Comparison of ENCODE assay signal across 17 cellular contexts in genomic region chr1:29653034-29653810, GRCh38.
DNase-seq lines count a peak whose midpoint lies in the region; TF ChIP-seq lines count a peak whose summit lies in the region.
"Had no signal": no experiment of that assay in that cellular context is flagged by ENCODE, and none has a peak within 500 bp of the region (broad histone marks: within the 10 kb centered on the region; RNA-seq: fewer than 3 reads in every experiment).

No MANE protein-coding gene starts in this region.

- intact Hi-C loops in CD14-positive monocyte (cut with micrococcal nuclease), result no loop called here
- intact Hi-C loops in posterior vena cava (cut with DNase I), result no loop called here

- peaks cover 0 to 9% (median 5%) of the 10 kb centered on the region in 7 donors for H3K9me3 Mint-ChIP-seq in CD14-positive monocyte

- H3K36me3 ChIP-seq in HEK293 (ENCODE audit: control insufficient read depth in 2 of 2, insufficient read depth in 1 of 2, low read length in 2 of 2), result no peaks in the 10 kb centered on the region
- H3K36me3 ChIP-seq: neutrophil had no signal

- H3K4me1 Mint-ChIP-seq in CD14-positive monocyte, result no peaks in the 10 kb centered on the region

- no peak overlapping the region for H3K27ac ChIP-seq in HEK293 (ENCODE audit: extremely low read depth, low read depth, low read length)
- H3K27ac ChIP-seq: neutrophil, RWPE1, SK-N-MC had no signal

- CTCF ChIA-PET in HEK293 (lab: Yijun Ruan, JAX), result interaction anchor here (0.7 kb wide), 1 partner anchor 728 kb away, joined by 4 read pairs; no protein-coding TSS in a partner anchor

- H3K4me3 Mint-ChIP-seq in CD14-positive monocyte, result no peak overlapping the region

- no peaks in the 10 kb centered on the region for H3K9me3 ChIP-seq in HEK293 (ENCODE audit: control insufficient read depth, insufficient read depth, low read depth, low read length)
- H3K9me3 ChIP-seq: neutrophil had no signal

- no peak overlapping the region for H3K4me3 ChIP-seq in HEK293 (ENCODE audit: low read depth, low read length)
- H3K4me3 ChIP-seq: lung, SK-N-MC had no signal

- POLR2A ChIA-PET in HEK293 (lab: Yijun Ruan, JAX), result no interaction called here

- TF ChIP-seq CTCF in CD14-positive monocyte (IDR thresholded peaks at IDR 0.05) (no peak), HEK293 (tag by site-specific recombination; IDR thresholded peaks at IDR 0.05) (no peak), GM13977 (IDR thresholded peaks at IDR 0.05; ENCODE audit: extremely low read depth, insufficient read depth, missing control alignments) (no peak)

- in situ Hi-C loops in GM13977 (cut with MboI; ENCODE audit: low pct_unique_long_range_greater_than_20kb, low sequenced_read_pairs, unreplicated experiment), result no loop called here

- peak; percentile 37 for DNase-seq in CD14-positive monocyte (ENCODE audit: low spot score)
- DNase-seq in ecto neural progenitor cell (ENCODE audit: low spot score), result peak; percentile 41
- DNase-seq in posterior vena cava (ENCODE audit: low spot score), result peak; percentile 64
- DNase-seq in NCI-H2029 treated with DMSO at 0.1 percent for 48 hours (lab: John Stamatoyannopoulos, UW), result no peak
- no peak for DNase-seq in effector CD8-positive, alpha-beta T cell (lab: John Stamatoyannopoulos, UW)
- DNase-seq in GM13977 (ENCODE audit: low spot score), result no peak
- DNase-seq: activated naive CD4-positive, alpha-beta T cell; C1 segment of cervical spinal cord; cortex of kidney; NCI-H1092 treated with DMSO at 0.1 percent for 48 hours; NCI-H1930; NCI-H526 treated with DMSO at 0.1 percent for 48 hours had no signal

- no peaks in the 10 kb centered on the region for H3K4me1 ChIP-seq in HEK293 (ENCODE audit: control insufficient read depth, insufficient read depth, low read length)

- H3K27ac Mint-ChIP-seq in CD14-positive monocyte, result peak overlapping the region in 1 of 7 donors; percentile 38

- no peaks in the 10 kb centered on the region for H3K36me3 Mint-ChIP-seq in CD14-positive monocyte

- H3K27me3 Mint-ChIP-seq in CD14-positive monocyte (ENCODE audit: low read depth in 3 of 3), result peaks cover 3 to 13% (median 6%) of the 10 kb centered on the region in 3 donors

TF ChIP-seq in HEK293, 187 proteins besides CTCF, POLR2A, EP300 and RAD21:
- TF ChIP-seq ZNF366 (tag by site-specific recombination; conservative IDR thresholded peaks at IDR 0.05), result no peak
- peak; percentile 82 for TF ChIP-seq REST (tag by site-specific recombination; IDR thresholded peaks at IDR 0.05)

Comparison
In these comparisons a context has a peak if more than half of its experiments do, and no peak if none do; other contexts are left out.
1. DNase-seq: peak in CD14-positive monocyte (single experiment), ecto neural progenitor cell (single experiment) and posterior vena cava (single experiment); none in NCI-H2029 treated with DMSO at 0.1 percent for 48 hours (single experiment), effector CD8-positive, alpha-beta T cell (single experiment) and GM13977 (single experiment).